In genomic region chr12:57604454-57605307, GRCh38 we compare ENCODE assay signal across 1 cellular context.
TF ChIP-seq lines count a peak whose summit lies in the region.

DTX3 (plus strand) TSS chr12:57604824; CDS start chr12:57606518, 1,694 bp downstream.

TF ChIP-seq in SK-N-SH, 30 proteins besides CTCF, POLR2A, EP300 and RAD21 (continued from another document):
- TF ChIP-seq FOSL2 (IDR thresholded peaks at IDR 0.05; ENCODE audit: borderline replicate concordance, low read depth) (no peak), SMC3 (IDR thresholded peaks at IDR 0.05; ENCODE audit: low read depth, low read length) (no peak), FOXJ3 (CRISPR knock-in tag; IDR thresholded peaks at IDR 0.05) (no peak), USF2 (IDR thresholded peaks at IDR 0.05; ENCODE audit: borderline replicate concordance, low read depth, low read length) (no peak), TEAD4 (IDR thresholded peaks at IDR 0.05; ENCODE audit: borderline replicate concordance, insufficient read depth) (no peak), POLR2AphosphoS5 (IDR thresholded peaks at IDR 0.05; ENCODE audit: low read depth, low read length) (0 out of 2 replicates have a peak, but pooled peaks have one; percentile 28), MAX (IDR thresholded peaks at IDR 0.05; ENCODE audit: low read depth) (0 out of 2 replicates have a peak, but pooled peaks have one; percentile 43), FOXM1 (IDR thresholded peaks at IDR 0.05; ENCODE audit: low read depth) (no peak), IRF3 (IDR thresholded peaks at IDR 0.05; ENCODE audit: low read depth, low read length) (no peak), ELF1 (IDR thresholded peaks at IDR 0.05) (no peak), CHD2 (IDR thresholded peaks at IDR 0.05; ENCODE audit: low read length, partially characterized antibody) (peak; percentile 22)
